Comparison of ENCODE assay signal across 19 cellular contexts in genomic region chr20:23666189-23666588, GRCh38. TPM values are rescaled to one million over a fixed set of nuclear protein-coding genes. Genes with fewer than 3 reads are reported as not detected.
DNase-seq lines count a peak whose midpoint lies in the region; ATAC-seq and TF ChIP-seq lines count a peak whose summit lies in the region.
"Had no signal": no experiment of that assay in that cellular context is flagged by ENCODE, and none has a peak within 500 bp of the region (broad histone marks: within the 10 kb centered on the region; RNA-seq: fewer than 3 reads in every experiment).

No MANE protein-coding gene starts in this region.

- H3K27me3 ChIP-seq in breast epithelium, result no peaks in the 10 kb centered on the region
- H3K27me3 ChIP-seq: adrenal gland had no signal

- CTCF ChIA-PET in MCF 10A (lab: Yijun Ruan, JAX), result interaction anchor here (0.6 to 5.0 kb wide), 4 partner anchors 11 to 332 kb away, joined by 3 to 74 read pairs (median 38); partner anchors contain the start of gene CSTL1

- H3K27me3 Mint-ChIP-seq in MCF 10A (ENCODE audit: insufficient read depth, unreplicated experiment), result no peaks in the 10 kb centered on the region
- peaks cover 3% of the 10 kb centered on the region for H3K27me3 Mint-ChIP-seq in osteocyte (ENCODE audit: unreplicated experiment)
- no peaks in the 10 kb centered on the region for H3K27me3 Mint-ChIP-seq in stimulated activated naive CD8-positive, alpha-beta T cell treated with anti-CD3 and anti-CD28 coated beads, Interleukin-15, amount 100 ng/mL, for 72 hours

- no peak overlapping the region for H3K27ac Mint-ChIP-seq in MCF 10A (ENCODE audit: low read depth, unreplicated experiment)
- no peak overlapping the region for H3K27ac Mint-ChIP-seq in osteocyte (ENCODE audit: unreplicated experiment)
- no peak overlapping the region for H3K27ac Mint-ChIP-seq in stimulated activated naive CD8-positive, alpha-beta T cell treated with anti-CD3 and anti-CD28 coated beads, Interleukin-15, amount 100 ng/mL, for 72 hours

- no peak for ATAC-seq in stimulated activated naive CD8-positive, alpha-beta T cell treated with anti-CD3 and anti-CD28 coated beads, Interleukin-15, amount 100 ng/mL, for 72 hours
- ATAC-seq in HG03280 (IDR thresholded peaks at IDR 0.05; ENCODE audit: unreplicated experiment), result no peak
- ATAC-seq: activated T-cell treated with anti-CD3 and anti-CD28 coated beads, Interleukin-2, amount 50 U/mL, for 4 hours had no signal

- no peaks in the 10 kb centered on the region for H3K36me3 Mint-ChIP-seq in MCF 10A (ENCODE audit: insufficient read depth, unreplicated experiment)
- H3K36me3 Mint-ChIP-seq in osteocyte (ENCODE audit: unreplicated experiment), result no peaks in the 10 kb centered on the region

- no peaks in the 10 kb centered on the region for H3K9me3 ChIP-seq in breast epithelium
- H3K9me3 ChIP-seq: adrenal gland had no signal

- no peaks in the 10 kb centered on the region for H3K36me3 ChIP-seq in breast epithelium
- H3K36me3 ChIP-seq: adrenal gland had no signal

- no peaks in the 10 kb centered on the region for H3K4me1 ChIP-seq in breast epithelium
- H3K4me1 ChIP-seq: adrenal gland had no signal

- TF ChIP-seq CTCF in MCF 10A (IDR thresholded peaks at IDR 0.05; ENCODE audit: unreplicated experiment) (no peak), breast epithelium (IDR thresholded peaks at IDR 0.05) (no peak), epithelial cell of esophagus (IDR thresholded peaks at IDR 0.05; ENCODE audit: insufficient read depth, low read depth, low read length, missing control alignments) (peak; percentile 27), osteocyte (IDR thresholded peaks at IDR 0.05) (peak; percentile 30)

- peak; percentile 14 for DNase-seq in MCF 10A (ENCODE audit: unreplicated experiment)
- no peak for DNase-seq in breast epithelium (ENCODE audit: low spot score in 2 of 2)
- DNase-seq in NCI-H69 (lab: John Stamatoyannopoulos, UW), result peak; percentile 17
- DNase-seq in epithelial cell of esophagus (ENCODE audit: low read depth), result no peak
- no peak for DNase-seq in osteocyte (ENCODE audit: extremely low spot score, unreplicated experiment)
- no peak for DNase-seq in stimulated activated naive CD8-positive, alpha-beta T cell treated with anti-CD3 and anti-CD28 coated beads, Interleukin-15, amount 100 ng/mL, for 72 hours
- no peak for DNase-seq in foreskin melanocyte
- DNase-seq: activated T-cell treated with anti-CD3 and anti-CD28 coated beads, Interleukin-2, amount 50 U/mL, for 4 hours; NCI-H1092; NCI-H446; posterior cingulate gyrus; SHP77 treated with DMSO at 0.1 percent for 48 hours; stimulated activated CD4-positive, alpha-beta T cell treated with anti-CD3 and anti-CD28 coated beads, Interleukin-4, amount 100 ng/mL, for 24 hours; stimulated activated naive CD4-positive, alpha-beta T cell had no signal

- BruUV-seq in MCF 10A (replicated peaks; lab: Mats Ljungman, UMichigan), result no TSS peak

- intact Hi-C loops in MCF 10A (cut with micrococcal nuclease) (loop anchor here (1.0 to 10.0 kb wide), 2 partner anchors 59 to 224 kb away; no protein-coding TSS in a partner anchor), breast epithelium (cut with DNase I; ENCODE audit: low total_unique reads) (no loop called here)

- no peak for TF ChIP-seq POLR2A in breast epithelium (IDR thresholded peaks at IDR 0.05)

- H3K9me3 Mint-ChIP-seq in MCF 10A (ENCODE audit: unreplicated experiment), result no peaks in the 10 kb centered on the region
- H3K9me3 Mint-ChIP-seq in osteocyte (ENCODE audit: unreplicated experiment), result no peaks in the 10 kb centered on the region
- H3K9me3 Mint-ChIP-seq in stimulated activated naive CD8-positive, alpha-beta T cell treated with anti-CD3 and anti-CD28 coated beads, Interleukin-15, amount 100 ng/mL, for 72 hours, result no peaks in the 10 kb centered on the region
- H3K9me3 Mint-ChIP-seq: activated T-cell treated with anti-CD3 and anti-CD28 coated beads, Interleukin-2, amount 50 U/mL, for 4 hours had no signal

- no peaks in the 10 kb centered on the region for H3K4me1 Mint-ChIP-seq in MCF 10A (ENCODE audit: insufficient read depth, unreplicated experiment)
- peaks cover 4% of the 10 kb centered on the region for H3K4me1 Mint-ChIP-seq in osteocyte (ENCODE audit: unreplicated experiment)
- H3K4me1 Mint-ChIP-seq in stimulated activated naive CD8-positive, alpha-beta T cell treated with anti-CD3 and anti-CD28 coated beads, Interleukin-15, amount 100 ng/mL, for 72 hours, result no peaks in the 10 kb centered on the region

- no peak overlapping the region for H3K4me3 ChIP-seq in breast epithelium
- no peak overlapping the region for H3K4me3 ChIP-seq in epithelial cell of esophagus (ENCODE audit: low read length)
- H3K4me3 ChIP-seq: adrenal gland had no signal

- H3K27ac ChIP-seq in breast epithelium, result no peak overlapping the region
- H3K27ac ChIP-seq: adrenal gland, C4-2B, HL-60 had no signal

- POLR2A ChIA-PET in MCF 10A (lab: Yijun Ruan, JAX), result no interaction called here

- no peak overlapping the region for H3K4me3 Mint-ChIP-seq in MCF 10A (ENCODE audit: unreplicated experiment)
- no peak overlapping the region for H3K4me3 Mint-ChIP-seq in osteocyte (ENCODE audit: unreplicated experiment)
- H3K4me3 Mint-ChIP-seq in stimulated activated naive CD8-positive, alpha-beta T cell treated with anti-CD3 and anti-CD28 coated beads, Interleukin-15, amount 100 ng/mL, for 72 hours, result no peak overlapping the region
- H3K4me3 Mint-ChIP-seq: activated T-cell treated with anti-CD3 and anti-CD28 coated beads, Interleukin-2, amount 50 U/mL, for 4 hours had no signal

RNA-seq across cellular contexts. Expression of gene CST4, which starts 22.6 kb away (rescaled TPM):
- total RNA-seq in MCF 10A (2022) (not detected in 2 replicates), breast epithelium (not detected), osteocyte (not detected in 2 replicates)
- total RNA-seq: activated T-cell treated with anti-CD3 and anti-CD28 coated beads, Interleukin-2, amount 50 U/mL, for 4 hours; adrenal gland; mesenteric fat pad had no signal

RNA-seq across cellular contexts. Expression of gene CST3, which starts 28.4 kb away (rescaled TPM):
- 303 and 315 TPM in 2 replicates for total RNA-seq in MCF 10A (2022)
- total RNA-seq in breast epithelium, result 1,000 to 10,000 TPM in 1 of 3 donors, 100 to 1,000 TPM in 2; 498 to 1,982 (median 699) TPM
- total RNA-seq in osteocyte, result 705 and 710 TPM in 2 replicates

Comparison
In these comparisons a context has a peak if more than half of its experiments do, and no peak if none do; other contexts are left out.
1. DNase-seq: peak in MCF 10A (single experiment) and NCI-H69 (single experiment); none in breast epithelium (0 of 2), epithelial cell of esophagus (single experiment), osteocyte (single experiment), stimulated activated naive CD8-positive, alpha-beta T cell treated with anti-CD3 and anti-CD28 coated beads, Interleukin-15, amount 100 ng/mL, for 72 hours (0 of 2) and foreskin melanocyte (single experiment).
2. CTCF ChIP-seq: peak in epithelial cell of esophagus (single experiment) and osteocyte (single experiment); none in MCF 10A (single experiment) and breast epithelium (0 of 3).